Comparison of ENCODE assay signal across 10 cellular contexts in the genomic region with DNA sequence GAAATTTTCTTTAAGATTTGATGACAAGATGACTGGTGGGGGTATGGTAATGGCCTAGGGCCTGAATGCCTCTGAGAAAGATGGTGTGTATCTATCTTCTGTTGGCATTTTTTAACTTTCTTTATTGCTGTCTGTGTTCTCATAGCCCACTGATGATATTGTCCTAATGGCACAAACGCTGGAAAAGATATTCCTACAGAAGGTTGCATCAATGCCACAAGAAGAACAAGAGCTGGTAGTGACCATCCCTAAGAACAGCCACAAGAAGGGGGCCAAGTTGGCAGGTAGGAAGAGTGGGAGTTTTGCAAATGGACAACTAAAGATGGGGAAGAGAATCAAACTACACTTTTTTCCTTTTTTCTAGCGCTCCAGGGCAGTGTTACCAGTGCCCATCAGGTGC. TPM values are rescaled to one million over a fixed set of nuclear protein-coding genes. Genes with fewer than 3 reads are reported as not detected.
DNase-seq lines count a peak whose midpoint lies in the region; ATAC-seq and TF ChIP-seq lines count a peak whose summit lies in the region.
"Had no signal": no experiment of that assay in that cellular context is flagged by ENCODE, and none has a peak within 500 bp of the region (broad histone marks: within the 10 kb centered on the region; RNA-seq: fewer than 3 reads in every experiment).

No MANE protein-coding gene starts in this region.

- no peak for ATAC-seq in T-cell (replicated peaks in 1 of 4)
- ATAC-seq in HG02884 (IDR thresholded peaks at IDR 0.05; ENCODE audit: unreplicated experiment) = no peak

- POLR2A ChIA-PET in T-cell (lab: Charles Lee) = no interaction called here

- H3K4me3 ChIP-seq in epithelial cell of proximal tubule (ENCODE audit: low read depth, low read length) = peak overlapping the region; percentile 69
- peak overlapping the region; percentile 85 for H3K4me3 ChIP-seq in skeletal muscle cell (ENCODE audit: low read depth, low read length)

- peak overlapping the region; percentile 93 for H3K4me3 Mint-ChIP-seq in T-helper 2 cell treated with Interferon-gamma antibody and Interleukin-4, amounts not matched to agents 5 μg/mL and 100 μg/mL, for 36 hours
- H3K4me3 Mint-ChIP-seq in T-cell = peak overlapping the region; percentile 96 to 99 (median 99)

- CTCF ChIA-PET in T-cell (lab: Charles Lee) = interaction anchor here in 1 of 2 donors (1.0 kb wide), 1 partner anchor 8 kb away, joined by 4 read pairs; no protein-coding TSS in a partner anchor

- no peaks in the 10 kb centered on the region for H3K9me3 Mint-ChIP-seq in T-helper 2 cell treated with Interferon-gamma antibody and Interleukin-4, amounts not matched to agents 5 μg/mL and 100 μg/mL, for 36 hours
- H3K9me3 Mint-ChIP-seq in T-cell = no peaks in the 10 kb centered on the region

- intact Hi-C loops in cardiac septum (cut with DNase I) = no loop called here

- H3K36me3 Mint-ChIP-seq in T-helper 2 cell treated with Interferon-gamma antibody and Interleukin-4, amounts not matched to agents 5 μg/mL and 100 μg/mL, for 36 hours (ENCODE audit: low read depth) = peaks cover 96% of the 10 kb centered on the region
- H3K36me3 Mint-ChIP-seq in T-cell = peaks cover 88% of the 10 kb centered on the region

- DNase-seq in T-helper 2 cell treated with Interferon-gamma antibody and Interleukin-4, amounts not matched to agents 5 μg/mL and 100 μg/mL, for 36 hours (ENCODE audit: low spot score) = no peak
- DNase-seq in T-helper 2 cell (no peak), T-cell (no peak), epithelial cell of proximal tubule (ENCODE audit: low read depth) (no peak), skeletal muscle cell (ENCODE audit: low read depth) (no peak), HCEC 1CT (no peak), cardiac septum (ENCODE audit: low spot score) (no peak)
- DNase-seq: ACHN, occipital lobe had no signal

- peak overlapping the region; percentile 10 for H3K27ac Mint-ChIP-seq in T-helper 2 cell treated with Interferon-gamma antibody and Interleukin-4, amounts not matched to agents 5 μg/mL and 100 μg/mL, for 36 hours
- H3K27ac Mint-ChIP-seq in T-cell = peak overlapping the region; percentile 73 to 99

- H3K27me3 Mint-ChIP-seq in T-helper 2 cell treated with Interferon-gamma antibody and Interleukin-4, amounts not matched to agents 5 μg/mL and 100 μg/mL, for 36 hours (ENCODE audit: low read depth) = no peaks in the 10 kb centered on the region
- H3K27me3 Mint-ChIP-seq in T-cell = no peaks in the 10 kb centered on the region

- H3K4me1 Mint-ChIP-seq in T-helper 2 cell treated with Interferon-gamma antibody and Interleukin-4, amounts not matched to agents 5 μg/mL and 100 μg/mL, for 36 hours (ENCODE audit: low read depth) = peaks cover 32% of the 10 kb centered on the region
- peaks cover 44 to 70% (median 61%) of the 10 kb centered on the region in 3 donors for H3K4me1 Mint-ChIP-seq in T-cell

- TF ChIP-seq CTCF in epithelial cell of proximal tubule (conservative IDR thresholded peaks at IDR 0.05; ENCODE audit: low read depth, low read length) = no peak

RNA-seq across cellular contexts. Expression of a gene that starts 7.5 kb away (rescaled TPM):
- total RNA-seq in T-cell (100 to 1,000 TPM; 320 to 383 (median 358) TPM), epithelial cell of proximal tubule (128 and 140 TPM in 2 replicates), cardiac septum (88.7 TPM)

RNA-seq across cellular contexts. Expression of a gene that starts 23.0 kb away (rescaled TPM):
- 10 to 100 TPM; 22.3 to 37.8 (median 27.5) TPM for total RNA-seq in T-cell
- total RNA-seq in epithelial cell of proximal tubule = 0.65 and 2.0 TPM in 2 replicates
- 13.7 TPM for total RNA-seq in cardiac septum

RNA-seq across cellular contexts. Expression of a gene that starts 33.5 kb away (rescaled TPM):
- total RNA-seq in T-cell = 10 to 100 TPM in 3 of 5 donors, 1 to 10 TPM in 2; 6.1 to 17.0 (median 13.4) TPM
- 1.6 TPM in 1 of 2 replicates, not detected in the other for total RNA-seq in epithelial cell of proximal tubule
- 1.6 TPM for total RNA-seq in cardiac septum

RNA-seq across cellular contexts. Expression of a gene that starts 35.1 kb away (rescaled TPM):
- 10 to 100 TPM in 3 of 5 donors, 1 to 10 TPM in 2; 8.8 to 30.6 (median 10.6) TPM for total RNA-seq in T-cell
- total RNA-seq in epithelial cell of proximal tubule = 3.5 and 4.2 TPM in 2 replicates
- 7.9 TPM for total RNA-seq in cardiac septum
